In genomic region chr2:234422242-234422641, GRCh38 we compare ENCODE assay signal across 9 cellular contexts.
DNase-seq lines count a peak whose midpoint lies in the region; ATAC-seq, FAIRE-seq and TF ChIP-seq lines count a peak whose summit lies in the region.
"Had no signal": no experiment of that assay in that cellular context is flagged by ENCODE, and none has a peak within 500 bp of the region (broad histone marks: within the 10 kb centered on the region; RNA-seq: fewer than 3 reads in every experiment).

No MANE protein-coding gene starts in this region.

- intact Hi-C loops in posterior cingulate gyrus (cut with DNase I), result no loop called here

- H3K9me3 ChIP-seq in keratinocyte (ENCODE audit: control insufficient read depth, low read depth, low read length), result no peaks in the 10 kb centered on the region
- H3K9me3 ChIP-seq: thyroid gland had no signal

- H3K4me3 Mint-ChIP-seq in activated naive CD4-positive, alpha-beta T cell treated with anti-CD3 and anti-CD28 coated beads, Interleukin-2, amount 10 ng/mL, durations not matched to agents 7 days and 5 days, result peak overlapping the region; percentile 12

- no peaks in the 10 kb centered on the region for H3K27me3 ChIP-seq in keratinocyte (ENCODE audit: control insufficient read depth, extremely low read depth, insufficient read depth, low read length)
- H3K27me3 ChIP-seq: thyroid gland had no signal

- H3K9me3 Mint-ChIP-seq in activated naive CD4-positive, alpha-beta T cell treated with anti-CD3 and anti-CD28 coated beads, Interleukin-2, amount 10 ng/mL, durations not matched to agents 7 days and 5 days, result peaks cover 12% of the 10 kb centered on the region

- H3K27ac ChIP-seq in keratinocyte (ENCODE audit: control insufficient read depth, insufficient read depth, low read length), result peak overlapping the region; percentile 68
- H3K27ac ChIP-seq: thyroid gland had no signal

- no peaks in the 10 kb centered on the region for H3K27me3 Mint-ChIP-seq in activated naive CD4-positive, alpha-beta T cell treated with anti-CD3 and anti-CD28 coated beads, Interleukin-2, amount 10 ng/mL, durations not matched to agents 7 days and 5 days

- no peaks in the 10 kb centered on the region for H3K9me1 ChIP-seq in keratinocyte (ENCODE audit: control insufficient read depth, extremely low read depth, insufficient read depth, low read length)

- no peak for ATAC-seq in GM19452 (IDR thresholded peaks at IDR 0.05; ENCODE audit: unreplicated experiment)
- no peak for ATAC-seq in left lobe of liver

- H3K4me1 ChIP-seq in keratinocyte (ENCODE audit: control insufficient read depth, extremely low read depth, insufficient read depth, low read length), result peaks cover 42% of the 10 kb centered on the region

- peaks cover 74% of the 10 kb centered on the region for H3K4me1 Mint-ChIP-seq in activated naive CD4-positive, alpha-beta T cell treated with anti-CD3 and anti-CD28 coated beads, Interleukin-2, amount 10 ng/mL, durations not matched to agents 7 days and 5 days

- CTCF ChIA-PET in AG04449 (lab: Yijun Ruan, JAX), result interaction anchor here (0.9 to 1.6 kb wide), 4 partner anchors 11 to 287 kb away, joined by 3 to 4 read pairs (median 4); no protein-coding TSS in a partner anchor
- CTCF ChIA-PET in activated naive CD4-positive, alpha-beta T cell treated with anti-CD3 and anti-CD28 coated beads, Interleukin-2, amount 10 ng/mL, durations not matched to agents 7 days and 5 days (lab: Charles Lee), result interaction anchor here (1.0 to 1.1 kb wide), 2 partner anchors 130 to 132 kb away, joined by 3 to 4 read pairs; no protein-coding TSS in a partner anchor

- no peak for TF ChIP-seq CTCF in AG04449 (IDR thresholded peaks at IDR 0.05; ENCODE audit: insufficient read depth, low read length, missing control alignments)
- TF ChIP-seq CTCF in HFF-Myc (IDR thresholded peaks at IDR 0.05; ENCODE audit: low read depth, low read length, missing control alignments), result no peak
- no peak for TF ChIP-seq CTCF in keratinocyte (optimal IDR thresholded peaks at IDR 0.05 in 1 of 3, IDR thresholded peaks at IDR 0.05 in 1 of 3, conservative IDR thresholded peaks at IDR 0.05 in 1 of 3; ENCODE audit: extremely low read depth in 1 of 3, insufficient read depth in 2 of 3, low read length in 3 of 3)

- POLR2A ChIA-PET in AG04449 (lab: Yijun Ruan, JAX), result interaction anchor here (0.9 to 1.6 kb wide), 5 partner anchors 15 to 81 kb away, joined by 3 to 9 read pairs (median 4); partner anchors contain the start of gene ARL4C

- DNase-seq in AG04449 (ENCODE audit: low read depth, low spot score) (peak; percentile 82), HFF-Myc (ENCODE audit: extremely low read depth, low read depth) (peak; percentile 65), keratinocyte (ENCODE audit: low read depth, low spot score) (peak; percentile 97), posterior cingulate gyrus (no peak), left lobe of liver (ENCODE audit: low spot score) (no peak)
- no peak for DNase-seq in activated naive CD4-positive, alpha-beta T cell treated with anti-CD3 and anti-CD28 coated beads, Interleukin-2, amount 10 ng/mL, durations not matched to agents 7 days and 5 days
- no peak for DNase-seq in stimulated activated CD4-positive, alpha-beta T cell treated with anti-CD3 and anti-CD28 coated beads, Interleukin-4, amount 100 ng/mL, for 24 hours
- DNase-seq: thyroid gland had no signal

- H3K36me3 Mint-ChIP-seq in activated naive CD4-positive, alpha-beta T cell treated with anti-CD3 and anti-CD28 coated beads, Interleukin-2, amount 10 ng/mL, durations not matched to agents 7 days and 5 days, result peaks cover 18% of the 10 kb centered on the region

- peak overlapping the region; percentile 99 for H3K27ac Mint-ChIP-seq in activated naive CD4-positive, alpha-beta T cell treated with anti-CD3 and anti-CD28 coated beads, Interleukin-2, amount 10 ng/mL, durations not matched to agents 7 days and 5 days

- no peaks in the 10 kb centered on the region for H3K36me3 ChIP-seq in keratinocyte (ENCODE audit: control insufficient read depth in 2 of 2, extremely low read depth in 1 of 2, insufficient read depth in 2 of 2, low read length in 2 of 2)
- H3K36me3 ChIP-seq: thyroid gland had no signal

- no peak overlapping the region for H2AFZ ChIP-seq in keratinocyte (ENCODE audit: control insufficient read depth, low read length)

- H4K20me1 ChIP-seq in keratinocyte (ENCODE audit: control insufficient read depth, extremely low read depth, insufficient read depth, low read length), result no peaks in the 10 kb centered on the region

- no peak overlapping the region for H3K9ac ChIP-seq in keratinocyte (ENCODE audit: control insufficient read depth, extremely low read depth, insufficient read depth, low read length)

- no peak overlapping the region for H3K4me3 ChIP-seq in AG04449 (ENCODE audit: low read depth, low read length)
- H3K4me3 ChIP-seq in HFF-Myc (replicated peaks; ENCODE audit: low read depth, low read length), result no peak overlapping the region
- H3K4me3 ChIP-seq in keratinocyte (ENCODE audit: control insufficient read depth in 2 of 3, extremely low read depth in 1 of 3, insufficient read depth in 2 of 3, low read depth in 1 of 3, low read length in 3 of 3), result no peak overlapping the region
- H3K4me3 ChIP-seq: thyroid gland had no signal

- H3K4me2 ChIP-seq in keratinocyte (ENCODE audit: control insufficient read depth, extremely low read depth, insufficient read depth, low read depth, low read length), result no peak overlapping the region

- no peaks in the 10 kb centered on the region for H3K79me2 ChIP-seq in keratinocyte (ENCODE audit: control insufficient read depth, insufficient read depth, low read length)

- dilution Hi-C loops in keratinocyte (cut with MboI; ENCODE audit: extremely low pct_ligation_motif_present, low sequenced_read_pairs), result no loop called here

- FAIRE-seq in keratinocyte (lab: Jason Lieb, UNC), result peak; percentile 99

Comparison
In these comparisons a context has a peak if more than half of its experiments do, and no peak if none do; other contexts are left out.
1. DNase-seq: peak in AG04449 (single experiment), HFF-Myc (single experiment) and keratinocyte (single experiment); none in activated naive CD4-positive, alpha-beta T cell treated with anti-CD3 and anti-CD28 coated beads, Interleukin-2, amount 10 ng/mL, durations not matched to agents 7 days and 5 days (single experiment), posterior cingulate gyrus (0 of 10), stimulated activated CD4-positive, alpha-beta T cell treated with anti-CD3 and anti-CD28 coated beads, Interleukin-4, amount 100 ng/mL, for 24 hours (single experiment) and left lobe of liver (single experiment).